ENCODE assay signal across 19 cellular contexts in the genomic region with DNA sequence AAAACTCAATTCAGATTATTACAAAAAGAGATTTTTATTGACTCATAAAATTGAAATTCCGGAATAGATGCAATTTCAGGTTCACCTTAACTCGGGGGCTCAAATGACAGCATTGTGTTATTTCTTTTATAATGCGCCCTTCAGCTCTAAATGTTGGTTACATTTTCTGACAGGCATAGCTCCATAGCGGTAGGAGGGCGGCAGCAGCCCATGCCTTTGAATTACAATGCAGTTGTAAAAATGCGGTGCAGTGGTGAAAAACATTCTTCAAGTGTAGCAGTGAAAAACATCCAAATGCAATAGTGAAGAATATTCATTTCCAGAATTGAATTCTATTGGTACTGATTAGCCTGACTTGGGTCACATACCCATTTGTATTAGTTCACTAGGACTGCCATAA.
DNase-seq lines count a peak whose midpoint lies in the region; ATAC-seq and TF ChIP-seq lines count a peak whose summit lies in the region.
"Had no signal": no experiment of that assay in that cellular context is flagged by ENCODE, and none has a peak within 500 bp of the region (broad histone marks: within the 10 kb centered on the region; RNA-seq: fewer than 3 reads in every experiment).

No MANE protein-coding gene starts in this region.

- H3K4me3 ChIP-seq in endodermal cell (ENCODE audit: low read length) = no peak overlapping the region
- H3K4me3 ChIP-seq: GM23248 had no signal

- DNase-seq in H9 (no peak), endodermal cell (peak; percentile 58), iPS-NIHi7 (ENCODE audit: extremely low spot score) (peak; percentile 16), D341Med (ENCODE audit: low spot score) (no peak), NCI-H526 treated with DMSO at 0.1 percent for 48 hours (lab: John Stamatoyannopoulos, UW) (no peak), head of caudate nucleus (no peak)
- DNase-seq: C1 segment of cervical spinal cord; Calu3; CD4-positive, alpha-beta T cell; DMS153; DMS79 treated with DMSO at 0.1 percent for 48 hours; EL; GDM1; GM23248 had no signal

- H3K27ac Mint-ChIP-seq in H9 (peak overlapping the region in 1 of 3 experiments; percentile 66; a peak in 2 of 7 replicates), endodermal cell (no peak overlapping the region)
- H3K27ac Mint-ChIP-seq: B cell; CD4-positive, alpha-beta T cell had no signal

- no peak overlapping the region for H2BK15ac ChIP-seq in H9 (ENCODE audit: low read depth, low read length)

- H4K20me1 ChIP-seq in H9 (ENCODE audit: control insufficient read depth, insufficient read depth, insufficient read length) = no peaks in the 10 kb centered on the region

- no peak overlapping the region for H2BK12ac ChIP-seq in H9 (ENCODE audit: insufficient read length, low read depth, low read length)

- H3K9me3 Mint-ChIP-seq in H9 (peaks cover 24 to 26% of the 10 kb centered on the region in 2 experiments), endodermal cell (peaks cover 27% of the 10 kb centered on the region)
- H3K9me3 Mint-ChIP-seq: CD4-positive, alpha-beta T cell had no signal

- ATAC-seq in GM19351 (IDR thresholded peaks at IDR 0.05; ENCODE audit: unreplicated experiment) = no peak
- ATAC-seq: HCT116, HepG2 had no signal

- no peak overlapping the region for H3K18ac ChIP-seq in H9 (ENCODE audit: insufficient read length, low read depth, low read length)

- H3T11ph ChIP-seq in H9 (ENCODE audit: low read length) = no peak overlapping the region

- H3K36me3 Mint-ChIP-seq in H9 (ENCODE audit: insufficient read depth in 1 of 3, low read depth in 3 of 3) = peaks cover 16 to 25% (median 17%) of the 10 kb centered on the region in 3 experiments
- H3K36me3 Mint-ChIP-seq in endodermal cell (ENCODE audit: low read depth) = peaks cover 17% of the 10 kb centered on the region

- no peak overlapping the region for H3K23ac ChIP-seq in H9 (ENCODE audit: insufficient read length, low read depth, low read length)

- H3K4ac ChIP-seq in H9 (ENCODE audit: low read depth, low read length) = no peak overlapping the region

- H3K9me3 ChIP-seq in H9 (ENCODE audit: control insufficient read depth, low read depth, low read length) (peaks cover 14% of the 10 kb centered on the region), endodermal cell (ENCODE audit: control insufficient read depth, low read length) (peaks cover 18% of the 10 kb centered on the region)

- H2AK5ac ChIP-seq in H9 (ENCODE audit: insufficient read length, low read length) = no peak overlapping the region

- H3K14ac ChIP-seq in H9 (ENCODE audit: insufficient read depth, low read length) = no peak overlapping the region

- H4K5ac ChIP-seq in H9 (ENCODE audit: insufficient read length, low read depth, low read length) = no peak overlapping the region

- no CpG with 5 or more reads among the region's 6 CpGs for WGBS in H9 (ENCODE audit: extremely low coverage, insufficient read length, low lambda C conversion rate)
- 55 to 64% methylated on average over 5 to 6 of the region's 6 CpGs for WGBS in endodermal cell (ENCODE audit: insufficient coverage in 1 of 2, insufficient read length in 1 of 2), 2 experiments

- H2BK20ac ChIP-seq in H9 (ENCODE audit: low read depth, low read length, poor library complexity, severe bottlenecking) = no peak overlapping the region

- no peak overlapping the region for H4K8ac ChIP-seq in H9 (replicated peaks; ENCODE audit: insufficient read length, low read depth, low read length)

- no peak overlapping the region for H2BK5ac ChIP-seq in H9 (ENCODE audit: insufficient read length, low read length)

- H3K79me1 ChIP-seq in H9 (ENCODE audit: insufficient read depth, low read depth, low read length, poor library complexity, severe bottlenecking) = no peaks in the 10 kb centered on the region

- no peaks in the 10 kb centered on the region for H3K79me2 ChIP-seq in H9 (ENCODE audit: insufficient read depth, low read length)

- H3K4me1 Mint-ChIP-seq in H9 (peaks cover 22 to 23% of the 10 kb centered on the region in 2 experiments), endodermal cell (peaks cover 4% of the 10 kb centered on the region)
- H3K4me1 Mint-ChIP-seq: B cell had no signal

- H3K56ac ChIP-seq in H9 (ENCODE audit: insufficient read length, low read depth, low read length) = no peak overlapping the region

- H3K4me1 ChIP-seq in H9 (ENCODE audit: insufficient read depth, low read length) (peaks cover 2% of the 10 kb centered on the region; the same call in 1 of the 2 replicates), endodermal cell (ENCODE audit: control insufficient read depth, insufficient read depth, low read length) (no peaks in the 10 kb centered on the region)

- H2BK120ac ChIP-seq in H9 (ENCODE audit: low read depth, low read length, poor library complexity, severe bottlenecking) = no peak overlapping the region

- H3K27ac ChIP-seq in H9 (ENCODE audit: insufficient read length, low read depth, low read length) = no peak overlapping the region
- H3K27ac ChIP-seq in endodermal cell (ENCODE audit: low read depth, low read length) = no peak overlapping the region
- H3K27ac ChIP-seq: GM23248, KMS-11 had no signal

- no peak overlapping the region for H4K91ac ChIP-seq in H9 (ENCODE audit: insufficient read length, low read depth, low read length)

- intact Hi-C loops in head of caudate nucleus (cut with DNase I) = no loop called here

- no peaks in the 10 kb centered on the region for H3K36me3 ChIP-seq in endodermal cell (ENCODE audit: control insufficient read depth, insufficient read depth, low read length)

- H3K4me2 ChIP-seq in H9 (ENCODE audit: insufficient read depth, insufficient read length, low read length) = peak overlapping the region; percentile 29
- H3K4me2 ChIP-seq: KMS-11 had no signal

- H3K23me2 ChIP-seq in H9 (ENCODE audit: insufficient read length, low read depth, low read length, poor library complexity, severe bottlenecking) = no peaks in the 10 kb centered on the region

- no peak overlapping the region for H3K9ac ChIP-seq in H9 (ENCODE audit: extremely low read depth, insufficient read length, low read length)
- H3K9ac ChIP-seq in endodermal cell (ENCODE audit: extremely low read depth, low read length, poor library complexity, severe bottlenecking) = no peak overlapping the region
- H3K9ac ChIP-seq: GM23248, KMS-11 had no signal

- peaks cover 2% of the 10 kb centered on the region; the same call in 1 of the 2 replicates for H3K27me3 Mint-ChIP-seq in H9 (ENCODE audit: low read depth)
- H3K27me3 Mint-ChIP-seq in endodermal cell (ENCODE audit: insufficient read depth) = no peaks in the 10 kb centered on the region
- H3K27me3 Mint-ChIP-seq: B cell; CD4-positive, alpha-beta T cell had no signal

- H2AFZ ChIP-seq in H9 (ENCODE audit: low read length) = no peak overlapping the region
- H2AFZ ChIP-seq: GM23248 had no signal

- TF ChIP-seq CTCF in H9 (conservative IDR thresholded peaks at IDR 0.05) (no peak), endodermal cell (conservative IDR thresholded peaks at IDR 0.05) (no peak)

- H3K27me3 ChIP-seq in H9 (ENCODE audit: insufficient read depth, low read length) (no peaks in the 10 kb centered on the region), endodermal cell (ENCODE audit: control insufficient read depth, insufficient read depth, low read length, poor library complexity, severe bottlenecking) (no peaks in the 10 kb centered on the region)

- H3K4me3 Mint-ChIP-seq in H9 = peak overlapping the region in 1 of 2 experiments; percentile 58; a peak in 1 of 5 replicates
- no peak overlapping the region for H3K4me3 Mint-ChIP-seq in endodermal cell
- H3K4me3 Mint-ChIP-seq: B cell; CD4-positive, alpha-beta T cell had no signal

Comparison
In these comparisons a context has a peak if more than half of its experiments do, and no peak if none do; other contexts are left out.
1. DNase-seq: peak in endodermal cell (single experiment) and iPS-NIHi7 (single experiment); none in H9 (single experiment), D341Med (single experiment), NCI-H526 treated with DMSO at 0.1 percent for 48 hours (single experiment) and head of caudate nucleus (0 of 42).